Comparison of ENCODE assay signal across 13 cellular contexts in the genomic region with DNA sequence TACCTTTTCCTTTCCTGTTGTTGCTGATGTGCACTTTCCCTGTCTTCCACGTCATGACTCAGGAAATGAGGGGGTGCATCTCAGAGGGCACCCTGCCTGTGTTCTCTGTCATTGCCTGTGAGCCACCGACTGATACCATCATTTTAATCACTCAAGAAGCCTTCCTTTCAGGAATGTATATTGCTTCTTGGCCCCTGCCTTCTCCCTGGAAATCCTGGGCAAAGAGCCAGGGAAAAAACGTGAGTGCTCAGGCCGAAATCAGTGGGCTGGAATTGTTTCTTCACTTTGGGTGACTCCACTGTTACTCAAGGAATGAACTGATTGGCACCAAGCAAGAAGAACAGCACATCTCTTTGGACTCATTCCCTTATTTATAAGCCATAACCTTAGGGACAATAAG.
DNase-seq lines count a peak whose midpoint lies in the region; ATAC-seq, FAIRE-seq and TF ChIP-seq lines count a peak whose summit lies in the region.
"Had no signal": no experiment of that assay in that cellular context is flagged by ENCODE, and none has a peak within 500 bp of the region (broad histone marks: within the 10 kb centered on the region; RNA-seq: fewer than 3 reads in every experiment).

No MANE protein-coding gene starts in this region.

- peaks cover 4% of the 10 kb centered on the region for H3K9me3 Mint-ChIP-seq in natural killer cell treated with Interleukin-12 subunit alpha and Interleukin-12 subunit beta and Interleukin-15 and Interleukin-18, amount 100 ng/mL, for 72 hours
- peaks cover 0 to 2% of the 10 kb centered on the region in 2 donors for H3K9me3 Mint-ChIP-seq in natural killer cell

- no peak for ATAC-seq in natural killer cell treated with Interleukin-12 subunit alpha and Interleukin-12 subunit beta and Interleukin-15 and Interleukin-18, amount 100 ng/mL, for 72 hours
- ATAC-seq in natural killer cell (no peak), HG02885 (IDR thresholded peaks at IDR 0.05; ENCODE audit: poor library complexity, unreplicated experiment) (no peak), GM21786 (IDR thresholded peaks at IDR 0.05; ENCODE audit: unreplicated experiment) (no peak)

- no peak for FAIRE-seq in urothelium cell line (lab: Jason Lieb, UNC)
- FAIRE-seq: colon had no signal

- H3K36me3 ChIP-seq in SK-N-SH (replicated peaks in 1 of 2; ENCODE audit: control insufficient read depth in 1 of 2, insufficient read depth in 2 of 2, low read length in 1 of 2): no peaks in the 10 kb centered on the region

- 0 out of 2 replicates have a peak overlapping the region, but pooled peaks have one; percentile 3 for H2AFZ ChIP-seq in SK-N-SH (ENCODE audit: low read depth)

- H3K27me3 Mint-ChIP-seq in natural killer cell treated with Interleukin-12 subunit alpha and Interleukin-12 subunit beta and Interleukin-15 and Interleukin-18, amount 100 ng/mL, for 72 hours: no peaks in the 10 kb centered on the region
- H3K27me3 Mint-ChIP-seq in natural killer cell (ENCODE audit: low read depth in 2 of 2): no peaks in the 10 kb centered on the region

- peaks cover 8% of the 10 kb centered on the region for H3F3A ChIP-seq in SK-N-SH (replicated peaks; ENCODE audit: insufficient read depth)

- TF ChIP-seq CTCF in natural killer cell (IDR thresholded peaks at IDR 0.05): no peak
- TF ChIP-seq CTCF in SK-N-SH (IDR thresholded peaks at IDR 0.05): no peak
- no peak for TF ChIP-seq CTCF in fibroblast of the aortic adventitia (IDR thresholded peaks at IDR 0.05; ENCODE audit: insufficient read depth, low read length)

- WGBS in SK-N-SH (ENCODE audit: low lambda C conversion rate): 8% methylated on average over 4 of the region's 4 CpGs

- DNase-seq in natural killer cell treated with Interleukin-12 subunit alpha and Interleukin-12 subunit beta and Interleukin-15 and Interleukin-18, amount 100 ng/mL, for 72 hours (ENCODE audit: low spot score): no peak
- DNase-seq in natural killer cell: no peak
- DNase-seq in SK-N-SH: no peak
- DNase-seq in fibroblast of the aortic adventitia (ENCODE audit: low read depth): peak; percentile 92
- DNase-seq in urothelium cell line (ENCODE audit: low spot score): peak; percentile 23
- DNase-seq in NCI-H187 treated with DMSO at 0.1 percent for 48 hours (lab: John Stamatoyannopoulos, UW): no peak
- DNase-seq: NCI-H1694 treated with DMSO at 0.1 percent for 48 hours had no signal

- no peak for TF ChIP-seq RAD21 in SK-N-SH (IDR thresholded peaks at IDR 0.05; ENCODE audit: low read length)

- H3K4me2 ChIP-seq in SK-N-SH: peak overlapping the region; percentile 25

- no peak overlapping the region for H3K9ac ChIP-seq in SK-N-SH

- peaks cover 7% of the 10 kb centered on the region for H3K36me3 Mint-ChIP-seq in natural killer cell treated with Interleukin-12 subunit alpha and Interleukin-12 subunit beta and Interleukin-15 and Interleukin-18, amount 100 ng/mL, for 72 hours
- no peaks in the 10 kb centered on the region for H3K36me3 Mint-ChIP-seq in natural killer cell

- no peaks in the 10 kb centered on the region for H3K79me2 ChIP-seq in SK-N-SH (ENCODE audit: insufficient read depth)

- H3K4me1 ChIP-seq in SK-N-SH (ENCODE audit: control insufficient read depth in 1 of 2, insufficient read depth in 2 of 2, low read depth in 1 of 2, low read length in 1 of 2): peaks cover 0 to 31% of the 10 kb centered on the region in 2 experiments; a peak in 3 of 4 replicates

- CTCF ChIA-PET in SK-N-SH (lab: Yijun Ruan, JAX): no interaction called here

- no peak overlapping the region for H3K4me3 ChIP-seq in SK-N-SH (ENCODE audit: low read depth in 2 of 2, low read length in 1 of 2)
- no peak overlapping the region for H3K4me3 ChIP-seq in fibroblast of the aortic adventitia (ENCODE audit: low read depth, low read length)
- H3K4me3 ChIP-seq: skin epidermis had no signal

- no peaks in the 10 kb centered on the region for H3K9me2 ChIP-seq in SK-N-SH

- H3K27ac ChIP-seq in SK-N-SH (ENCODE audit: low read depth in 2 of 2, low read length in 1 of 2): peak overlapping the region in 1 of 2 experiments; percentile 63; a peak in 2 of 4 replicates

- peak overlapping the region; percentile 85 to 89 for H3K27ac Mint-ChIP-seq in natural killer cell treated with Interleukin-12 subunit alpha and Interleukin-12 subunit beta and Interleukin-15 and Interleukin-18, amount 100 ng/mL, for 72 hours
- no peak overlapping the region for H3K27ac Mint-ChIP-seq in natural killer cell
- H3K27ac Mint-ChIP-seq: activated T-helper 2 cell treated with anti-CD3 and anti-CD28 coated beads, Interferon-gamma antibody, Interleukin-2, Interleukin-4, amounts not matched to agents 10 μg/mL and 5 μg/mL and 100 μg/mL, durations not matched to agents 14 hours and 24 hours and 36 hours had no signal

- H3K4me1 Mint-ChIP-seq in natural killer cell treated with Interleukin-12 subunit alpha and Interleukin-12 subunit beta and Interleukin-15 and Interleukin-18, amount 100 ng/mL, for 72 hours (ENCODE audit: low read depth in 2 of 2): peaks cover 45 to 46% of the 10 kb centered on the region in 2 donors
- H3K4me1 Mint-ChIP-seq in natural killer cell: peaks cover 57 to 61% of the 10 kb centered on the region in 2 donors

- no peaks in the 10 kb centered on the region for H3K27me3 ChIP-seq in SK-N-SH (ENCODE audit: insufficient read depth)

- no peaks in the 10 kb centered on the region for H4K20me1 ChIP-seq in SK-N-SH (ENCODE audit: insufficient read depth)

- POLR2A ChIA-PET in SK-N-SH (lab: Yijun Ruan, JAX): no interaction called here

- intact Hi-C loops in natural killer cell (cut with micrococcal nuclease): loop anchor here (10.0 kb wide), 1 partner anchor 201 kb away; no protein-coding TSS in a partner anchor

- no peaks in the 10 kb centered on the region for H3K9me3 ChIP-seq in SK-N-SH

- no peak overlapping the region for H3K4me3 Mint-ChIP-seq in natural killer cell treated with Interleukin-12 subunit alpha and Interleukin-12 subunit beta and Interleukin-15 and Interleukin-18, amount 100 ng/mL, for 72 hours
- no peak overlapping the region for H3K4me3 Mint-ChIP-seq in natural killer cell
- H3K4me3 Mint-ChIP-seq: CD14-positive monocyte had no signal

- TF ChIP-seq EP300 in SK-N-SH (IDR thresholded peaks at IDR 0.05; ENCODE audit: borderline replicate concordance in 1 of 2, low read depth in 1 of 2, low read length in 1 of 2): peak in 1 of 2 experiments; percentile 50; a peak in 1 of 4 replicates

TF ChIP-seq in SK-N-SH, 30 proteins besides CTCF, POLR2A, EP300 and RAD21 (continues in another document):
- TF ChIP-seq GATA2 (CRISPR knock-in tag; IDR thresholded peaks at IDR 0.05): no peak
- TF ChIP-seq RFX5 (IDR thresholded peaks at IDR 0.05; ENCODE audit: low read length): no peak
- TF ChIP-seq JUND (IDR thresholded peaks at IDR 0.05): no peak; the same call in 1 of the 2 replicates
- TF ChIP-seq SMC3 (IDR thresholded peaks at IDR 0.05; ENCODE audit: low read depth, low read length): no peak
- TF ChIP-seq ELF1 (IDR thresholded peaks at IDR 0.05): no peak
- no peak for TF ChIP-seq MEF2A (IDR thresholded peaks at IDR 0.05; ENCODE audit: borderline replicate concordance, low read depth)
- TF ChIP-seq TAF1 (IDR thresholded peaks at IDR 0.05; ENCODE audit: borderline replicate concordance, low read depth, low read length): no peak
- peak; percentile 80 for TF ChIP-seq PBX3 (IDR thresholded peaks at IDR 0.05)
- TF ChIP-seq FOXM1 (IDR thresholded peaks at IDR 0.05; ENCODE audit: low read depth): no peak
- TF ChIP-seq, protein P1, sequence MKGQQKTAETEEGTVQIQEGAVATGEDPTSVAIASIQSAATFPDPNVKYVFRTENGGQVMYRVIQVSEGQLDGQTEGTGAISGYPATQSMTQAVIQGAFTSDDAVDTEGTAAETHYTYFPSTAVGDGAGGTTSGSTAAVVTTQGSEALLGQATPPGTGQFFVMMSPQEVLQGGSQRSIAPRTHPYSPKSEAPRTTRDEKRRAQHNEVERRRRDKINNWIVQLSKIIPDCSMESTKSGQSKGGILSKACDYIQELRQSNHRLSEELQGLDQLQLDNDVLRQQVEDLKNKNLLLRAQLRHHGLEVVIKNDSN (IDR thresholded peaks at IDR 0.05; ENCODE audit: borderline replicate concordance, low read depth): no peak
- no peak for TF ChIP-seq IRF3 (IDR thresholded peaks at IDR 0.05; ENCODE audit: low read depth, low read length)
- 0 out of 2 replicates have a peak, but pooled peaks have one; percentile 31 for TF ChIP-seq RXRA (IDR thresholded peaks at IDR 0.05; ENCODE audit: borderline replicate concordance, low read depth)
- TF ChIP-seq FOXJ3 (CRISPR knock-in tag; IDR thresholded peaks at IDR 0.05): no peak
- TF ChIP-seq CHD2 (IDR thresholded peaks at IDR 0.05; ENCODE audit: low read length, partially characterized antibody): no peak
- no peak for TF ChIP-seq YY1 (IDR thresholded peaks at IDR 0.05; ENCODE audit: low read depth)
- TF ChIP-seq, protein P2, sequence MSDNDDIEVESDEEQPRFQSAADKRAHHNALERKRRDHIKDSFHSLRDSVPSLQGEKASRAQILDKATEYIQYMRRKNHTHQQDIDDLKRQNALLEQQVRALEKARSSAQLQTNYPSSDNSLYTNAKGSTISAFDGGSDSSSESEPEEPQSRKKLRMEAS (IDR thresholded peaks at IDR 0.05; ENCODE audit: low read depth): no peak
- no peak for TF ChIP-seq GABPA (IDR thresholded peaks at IDR 0.05; ENCODE audit: low read depth)

Comparison
In these comparisons a context has a peak if more than half of its experiments do, and no peak if none do; other contexts are left out.
1. H3K27ac Mint-ChIP-seq: peak in natural killer cell treated with Interleukin-12 subunit alpha and Interleukin-12 subunit beta and Interleukin-15 and Interleukin-18, amount 100 ng/mL, for 72 hours (2 of 2); none in natural killer cell (0 of 2).
2. DNase-seq: peak in fibroblast of the aortic adventitia (single experiment) and urothelium cell line (single experiment); none in natural killer cell treated with Interleukin-12 subunit alpha and Interleukin-12 subunit beta and Interleukin-15 and Interleukin-18, amount 100 ng/mL, for 72 hours (single experiment), natural killer cell (single experiment), SK-N-SH (single experiment) and NCI-H187 treated with DMSO at 0.1 percent for 48 hours (single experiment).